In genomic region chr11:11584446-11584810, GRCh38 we compare ENCODE assay signal across 11 cellular contexts. TPM values are rescaled to one million over a fixed set of nuclear protein-coding genes. Genes with fewer than 3 reads are reported as not detected.
DNase-seq lines count a peak whose midpoint lies in the region; ATAC-seq and TF ChIP-seq lines count a peak whose summit lies in the region.
"Had no signal": no experiment of that assay in that cellular context is flagged by ENCODE, and none has a peak within 500 bp of the region (broad histone marks: within the 10 kb centered on the region; RNA-seq: fewer than 3 reads in every experiment).

No MANE protein-coding gene starts in this region.

- no peaks in the 10 kb centered on the region for H3K4me1 Mint-ChIP-seq in activated CD8-positive, alpha-beta T cell treated with anti-CD3 and anti-CD28 coated beads, Interleukin-2, amount 10 ng/mL, durations not matched to agents 7 days and 5 days (ENCODE audit: low read depth)

- no peaks in the 10 kb centered on the region for H3K27me3 Mint-ChIP-seq in activated CD8-positive, alpha-beta T cell treated with anti-CD3 and anti-CD28 coated beads, Interleukin-2, amount 10 ng/mL, durations not matched to agents 7 days and 5 days (ENCODE audit: low read depth)

- intact Hi-C loops in psoas muscle (cut with DNase I) (no loop called here), transverse colon (cut with DNase I; ENCODE audit: low total_unique reads) (no loop called here)

- ATAC-seq in psoas muscle: peak; percentile 39 to 65 (median 55)
- ATAC-seq in activated CD8-positive, alpha-beta T cell treated with anti-CD3 and anti-CD28 coated beads, Interleukin-2, amount 10 ng/mL, durations not matched to agents 7 days and 5 days: no peak
- ATAC-seq in HG03457 (IDR thresholded peaks at IDR 0.05; ENCODE audit: unreplicated experiment): no peak

- CTCF ChIA-PET in activated CD8-positive, alpha-beta T cell treated with anti-CD3 and anti-CD28 coated beads, Interleukin-2, amount 10 ng/mL, durations not matched to agents 7 days and 5 days (lab: Charles Lee): no interaction called here

- H3K27ac ChIP-seq in psoas muscle: no peak overlapping the region
- H3K27ac ChIP-seq in transverse colon: peak overlapping the region in 1 of 4 donors; percentile 33

- peaks cover 18% of the 10 kb centered on the region for H3K4me1 ChIP-seq in psoas muscle
- H3K4me1 ChIP-seq in transverse colon: peaks cover 0 to 7% (median 2%) of the 10 kb centered on the region in 4 donors

- H3K27me3 ChIP-seq in psoas muscle (ENCODE audit: insufficient read depth in 3 of 3, low read length in 2 of 3): no peaks in the 10 kb centered on the region
- no peaks in the 10 kb centered on the region for H3K27me3 ChIP-seq in transverse colon

- POLR2A ChIA-PET in activated CD8-positive, alpha-beta T cell treated with anti-CD3 and anti-CD28 coated beads, Interleukin-2, amount 10 ng/mL, durations not matched to agents 7 days and 5 days (lab: Charles Lee): no interaction called here

- H3K4me3 Mint-ChIP-seq in activated CD8-positive, alpha-beta T cell treated with anti-CD3 and anti-CD28 coated beads, Interleukin-2, amount 10 ng/mL, durations not matched to agents 7 days and 5 days: no peak overlapping the region

- H3K27ac Mint-ChIP-seq in activated CD8-positive, alpha-beta T cell treated with anti-CD3 and anti-CD28 coated beads, Interleukin-2, amount 10 ng/mL, durations not matched to agents 7 days and 5 days: no peak overlapping the region

- no peak overlapping the region for H3K4me3 ChIP-seq in epithelial cell of esophagus (ENCODE audit: low read length)
- no peak overlapping the region for H3K4me3 ChIP-seq in psoas muscle
- no peak overlapping the region for H3K4me3 ChIP-seq in transverse colon

- no peaks in the 10 kb centered on the region for H3K9me3 Mint-ChIP-seq in activated CD8-positive, alpha-beta T cell treated with anti-CD3 and anti-CD28 coated beads, Interleukin-2, amount 10 ng/mL, durations not matched to agents 7 days and 5 days (ENCODE audit: insufficient read depth)

- TF ChIP-seq EP300 in transverse colon (IDR thresholded peaks at IDR 0.05; ENCODE audit: low read depth): no peak

- no peak for TF ChIP-seq CTCF in epithelial cell of esophagus (IDR thresholded peaks at IDR 0.05; ENCODE audit: insufficient read depth, low read depth, low read length, missing control alignments)
- no peak for TF ChIP-seq CTCF in psoas muscle (IDR thresholded peaks at IDR 0.05)
- TF ChIP-seq CTCF in transverse colon (IDR thresholded peaks at IDR 0.05): no peak

- H3K36me3 Mint-ChIP-seq in activated CD8-positive, alpha-beta T cell treated with anti-CD3 and anti-CD28 coated beads, Interleukin-2, amount 10 ng/mL, durations not matched to agents 7 days and 5 days (ENCODE audit: low read depth): no peaks in the 10 kb centered on the region

- in situ Hi-C loops in transverse colon (cut with MboI; ENCODE audit: low pct_ligation_motif_present in 1 of 4, low pct_unique_long_range_greater_than_20kb in 1 of 4, low sequenced_read_pairs in 3 of 4): no loop called here

- 89 to 92% (median 91%) methylated on average over 7 of the region's 7 CpGs for WGBS in psoas muscle, 3 donors
- 66 to 79% methylated on average over 7 of the region's 7 CpGs for WGBS in transverse colon (ENCODE audit: low coverage in 1 of 2), 2 donors

- H3K36me3 ChIP-seq in psoas muscle (ENCODE audit: insufficient read depth in 1 of 2, low read depth in 1 of 2) (no peaks in the 10 kb centered on the region), transverse colon (no peaks in the 10 kb centered on the region)

- H3K9me3 ChIP-seq in psoas muscle (no peaks in the 10 kb centered on the region), transverse colon (no peaks in the 10 kb centered on the region)

- no peak for TF ChIP-seq POLR2A in transverse colon (IDR thresholded peaks at IDR 0.05)

- DNase-seq in DMS79 treated with DMSO at 0.1 percent for 48 hours (lab: John Stamatoyannopoulos, UW) (peak; percentile 74), NCI-H226 (peak; percentile 94), epithelial cell of esophagus (ENCODE audit: low read depth) (peak; percentile 99), psoas muscle (no peak), anterior cingulate cortex (lab: John Stamatoyannopoulos, UW) (no peak), transverse colon (no peak)
- DNase-seq in activated CD8-positive, alpha-beta T cell treated with anti-CD3 and anti-CD28 coated beads, Interleukin-2, amount 10 ng/mL, durations not matched to agents 7 days and 5 days: no peak
- DNase-seq: KG1, NCI-H524 treated with DMSO at 0.1 percent for 48 hours, T-helper 1 cell had no signal

RNA-seq across cellular contexts. Expression of gene GALNT18, which starts 37.4 kb away (rescaled TPM):
- 10 to 100 TPM in 1 of 4 donors, 1 to 10 TPM in 3; 8.3 to 11.3 (median 9.0) TPM for total RNA-seq in psoas muscle
- polyA plus RNA-seq in psoas muscle: 10 to 100 TPM in 1 of 3 donors, 1 to 10 TPM in 2; 4.6 to 32.4 (median 7.5) TPM
- under 1 TPM; 0.23 to 0.42 TPM for total RNA-seq in activated CD8-positive, alpha-beta T cell treated with anti-CD3 and anti-CD28 coated beads, Interleukin-2, amount 10 ng/mL, durations not matched to agents 7 days and 5 days
- 10 to 100 TPM in 1 of 4 donors, 1 to 10 TPM in 3; 5.6 to 22.1 (median 8.4) TPM for total RNA-seq in transverse colon

Comparison
In these comparisons a context has a peak if more than half of its experiments do, and no peak if none do; other contexts are left out.
1. DNase-seq: peak in DMS79 treated with DMSO at 0.1 percent for 48 hours (single experiment), NCI-H226 (single experiment) and epithelial cell of esophagus (single experiment); none in psoas muscle (0 of 2), activated CD8-positive, alpha-beta T cell treated with anti-CD3 and anti-CD28 coated beads, Interleukin-2, amount 10 ng/mL, durations not matched to agents 7 days and 5 days (single experiment), anterior cingulate cortex (0 of 58) and transverse colon (single experiment).
2. ATAC-seq: peak in psoas muscle (4 of 4); none in activated CD8-positive, alpha-beta T cell treated with anti-CD3 and anti-CD28 coated beads, Interleukin-2, amount 10 ng/mL, durations not matched to agents 7 days and 5 days (single experiment) and HG03457 (single experiment).
3. RNA of gene GALNT18, which starts 37.4 kb away (total RNA-seq): 8.3 to 11.3 TPM in psoas muscle and 5.6 to 22.1 TPM in transverse colon; 0.23 to 0.42 TPM in activated CD8-positive, alpha-beta T cell treated with anti-CD3 and anti-CD28 coated beads, Interleukin-2, amount 10 ng/mL, durations not matched to agents 7 days and 5 days; every median in the first group is over 4 times any median in the second.